ENCODE assay signal across 13 cellular contexts in genomic region chr16:6558133-6558532, GRCh38.
DNase-seq lines count a peak whose midpoint lies in the region; ATAC-seq and TF ChIP-seq lines count a peak whose summit lies in the region.
"Had no signal": no experiment of that assay in that cellular context is flagged by ENCODE, and none has a peak within 500 bp of the region (broad histone marks: within the 10 kb centered on the region; RNA-seq: fewer than 3 reads in every experiment).

No MANE protein-coding gene starts in this region.

- ATAC-seq in heart right ventricle (no peak), HG02588 (IDR thresholded peaks at IDR 0.05; ENCODE audit: unreplicated experiment) (no peak), PC-3 (no peak)

- H3K4me1 ChIP-seq in mesendoderm (ENCODE audit: control insufficient read depth, low read depth, low read length) (peaks cover 3% of the 10 kb centered on the region), heart right ventricle (no peaks in the 10 kb centered on the region), PC-3 (ENCODE audit: insufficient read depth, low read length) (no peaks in the 10 kb centered on the region)

- no TSS peak for BruUV-seq in PC-3 (replicated peaks; lab: Mats Ljungman, UMichigan)

- in situ Hi-C loops in G401 (cut with HindIII; ENCODE audit: low sequenced_read_pairs): no loop called here

- no peaks in the 10 kb centered on the region for H3K79me1 ChIP-seq in mesendoderm (ENCODE audit: low read length)

- H3K27me3 ChIP-seq in mesendoderm (ENCODE audit: insufficient read depth, low read length, poor library complexity) (no peaks in the 10 kb centered on the region), heart right ventricle (no peaks in the 10 kb centered on the region), PC-3 (ENCODE audit: low read length) (no peaks in the 10 kb centered on the region)

- no peak overlapping the region for H2BK15ac ChIP-seq in mesendoderm (replicated peaks; ENCODE audit: low read depth)

- intact Hi-C loops in heart right ventricle (cut with DNase I) (no loop called here), PC-3 (cut with micrococcal nuclease) (no loop called here)

- CTCF ChIA-PET in PC-3 (lab: Charles Lee): no interaction called here

- H3K4ac ChIP-seq in mesendoderm (ENCODE audit: low read depth, low read length): no peak overlapping the region

- no peaks in the 10 kb centered on the region for H3K9me2 ChIP-seq in PC-3 (replicated peaks; ENCODE audit: low read length)

- H4K20me1 ChIP-seq in PC-3 (ENCODE audit: low read length): no peaks in the 10 kb centered on the region

- no peaks in the 10 kb centered on the region for H3K9me3 ChIP-seq in heart right ventricle
- no peaks in the 10 kb centered on the region for H3K9me3 ChIP-seq in PC-3 (ENCODE audit: low read length)

- no peak overlapping the region for H2BK120ac ChIP-seq in mesendoderm (ENCODE audit: low read depth, low read length)

- H3K18ac ChIP-seq in mesendoderm (ENCODE audit: low read length): no peak overlapping the region

- H4K8ac ChIP-seq in mesendoderm (ENCODE audit: low read depth, low read length): no peak overlapping the region

- DNase-seq in G401 (ENCODE audit: low spot score) (peak; percentile 56), NCI-H146 treated with DMSO at 0.1 percent for 48 hours (lab: John Stamatoyannopoulos, UW; ENCODE audit: unreplicated experiment) (peak; percentile 29), cerebellar cortex (ENCODE audit: low spot score) (peak; percentile 33), mesendoderm (peak; percentile 79), HuH-7.5 (ENCODE audit: low spot score) (no peak), heart right ventricle (no peak), PC-3 (no peak)
- DNase-seq: AML-193, DND-41, NCI-H1417 treated with DMSO at 0.1 percent for 48 hours, NCI-H2107, RPMI8226 had no signal

- H3K27ac ChIP-seq in mesendoderm (ENCODE audit: low read depth, low read length): no peak overlapping the region
- H3K27ac ChIP-seq in heart right ventricle: no peak overlapping the region
- H3K27ac ChIP-seq in PC-3 (ENCODE audit: low read length): no peak overlapping the region

- no peaks in the 10 kb centered on the region for H3K36me3 ChIP-seq in mesendoderm (ENCODE audit: control insufficient read depth, insufficient read depth, low read length)
- no peaks in the 10 kb centered on the region for H3K36me3 ChIP-seq in heart right ventricle
- H3K36me3 ChIP-seq in PC-3 (ENCODE audit: low read depth, low read length): no peaks in the 10 kb centered on the region

- H3K79me2 ChIP-seq in mesendoderm (ENCODE audit: control insufficient read depth, insufficient read depth, low read length): no peaks in the 10 kb centered on the region
- no peaks in the 10 kb centered on the region for H3K79me2 ChIP-seq in PC-3 (ENCODE audit: low read length)

- WGBS in mesendoderm (ENCODE audit: extremely low coverage, insufficient coverage, low lambda C conversion rate): no CpG with 5 or more reads among the region's 8 CpGs
- WGBS in heart right ventricle, 2 donors: 13 to 18% methylated on average over 8 of the region's 8 CpGs

- H3K9ac ChIP-seq in mesendoderm (ENCODE audit: low read length) (no peak overlapping the region), PC-3 (ENCODE audit: low read length) (no peak overlapping the region)

- no peak overlapping the region for H2BK5ac ChIP-seq in mesendoderm (ENCODE audit: low read length)

- no peak overlapping the region for H4K5ac ChIP-seq in mesendoderm (ENCODE audit: low read length)

- H2AFZ ChIP-seq in PC-3 (ENCODE audit: low read length): no peak overlapping the region

- H3F3A ChIP-seq in PC-3 (ENCODE audit: low read length, unreplicated experiment): no peaks in the 10 kb centered on the region

- no peak overlapping the region for H3K56ac ChIP-seq in mesendoderm (ENCODE audit: low read length)

- H3K4me3 ChIP-seq in mesendoderm (ENCODE audit: low read length) (no peak overlapping the region), heart right ventricle (no peak overlapping the region), PC-3 (ENCODE audit: low read length) (no peak overlapping the region)

- no peak overlapping the region for H2AK5ac ChIP-seq in mesendoderm (ENCODE audit: low read length)

- POLR2A ChIA-PET in PC-3 (lab: Charles Lee; ENCODE audit: unreplicated experiment): no interaction called here

- H3K4me2 ChIP-seq in mesendoderm (ENCODE audit: low read length): no peak overlapping the region
- H3K4me2 ChIP-seq in PC-3 (ENCODE audit: low read length): no peak overlapping the region

- TF ChIP-seq CTCF in heart right ventricle (IDR thresholded peaks at IDR 0.05) (no peak), PC-3 (conservative IDR thresholded peaks at IDR 0.05; ENCODE audit: low read depth, low read length) (no peak)

- no peak overlapping the region for H3K23ac ChIP-seq in mesendoderm (ENCODE audit: low read length)

Comparison
In these comparisons a context has a peak if more than half of its experiments do, and no peak if none do; other contexts are left out.
1. DNase-seq: peak in G401 (single experiment), NCI-H146 treated with DMSO at 0.1 percent for 48 hours (single experiment), cerebellar cortex (single experiment) and mesendoderm (single experiment); none in HuH-7.5 (single experiment), heart right ventricle (0 of 2) and PC-3 (single experiment).